Comparison of ENCODE assay signal across 8 cellular contexts in the genomic region with DNA sequence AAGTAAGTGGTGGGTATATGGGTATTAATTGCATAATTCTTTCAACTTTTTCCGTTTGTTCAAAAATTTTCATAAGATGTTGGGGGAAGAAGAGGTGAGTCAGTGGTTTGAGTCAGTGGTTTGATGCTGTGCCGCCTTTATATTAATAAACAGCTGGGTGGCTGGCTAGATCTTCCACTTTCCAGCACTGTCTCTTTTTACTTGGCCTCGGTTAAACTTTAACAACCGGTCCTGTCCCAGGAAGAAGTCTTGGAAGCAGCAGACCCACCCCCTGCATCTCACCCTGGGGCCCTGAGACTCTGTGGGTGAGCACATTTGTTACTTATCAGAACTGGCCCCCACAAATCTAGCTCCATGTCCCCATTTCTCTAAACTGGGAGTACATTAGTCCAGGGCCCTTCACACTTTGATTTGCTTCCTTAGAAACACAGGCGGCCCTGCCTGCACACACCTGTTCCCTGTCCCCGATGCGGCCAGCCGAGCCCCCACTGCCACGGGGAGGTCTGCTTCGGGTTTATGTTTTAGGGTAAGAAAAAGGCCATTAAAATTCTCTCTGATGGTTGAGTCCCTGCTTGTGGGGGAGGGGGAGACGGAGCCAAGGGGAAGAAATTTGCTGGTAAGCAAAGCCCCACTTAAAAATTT.
DNase-seq lines count a peak whose midpoint lies in the region; ATAC-seq, FAIRE-seq and TF ChIP-seq lines count a peak whose summit lies in the region.

No MANE protein-coding gene starts in this region.

- H3K4me3 ChIP-seq in A549 (peak overlapping the region; percentile 56), PC-9 (peak overlapping the region; percentile 92), endodermal cell (ENCODE audit: low read length) (peak overlapping the region; percentile 90)

- peaks cover 19% of the 10 kb centered on the region; the same call in 1 of the 2 replicates for H3F3A ChIP-seq in PC-9 (ENCODE audit: insufficient read depth, low read depth)

- intact Hi-C loops in PC-9 (cut with micrococcal nuclease; ENCODE audit: unreplicated experiment) = loop anchor here (1.0 to 2.0 kb wide), 3 partner anchors 43 to 109 kb away; partner anchors contain the start of gene FANCC

- H3K27me3 Mint-ChIP-seq in endodermal cell (ENCODE audit: insufficient read depth) (peaks cover 5% of the 10 kb centered on the region), nephron progenitor cell (ENCODE audit: low read depth, poor library complexity) (peaks cover 14% of the 10 kb centered on the region)

- DNase-seq in A549 (ENCODE audit: low read depth in 1 of 2, low spot score in 1 of 2) (peak; percentile 77 to 80), GM19239 (ENCODE audit: insufficient read length, low spot score) (no peak), PC-9 (peak in 1 of 2 experiments; percentile 20), endodermal cell (peak; percentile 74), nephron progenitor cell (peak; percentile 24), erythroblast (lab: John Stamatoyannopoulos, UW) (no peak), NCI-H1694 (lab: John Stamatoyannopoulos, UW) (no peak)

- H3K36me3 ChIP-seq in PC-9 (ENCODE audit: low read depth) (peaks cover 23% of the 10 kb centered on the region), endodermal cell (ENCODE audit: control insufficient read depth, insufficient read depth, low read length) (peaks cover 15% of the 10 kb centered on the region)

- H3K27ac ChIP-seq in A549 (peak overlapping the region; percentile 91 to 96), PC-9 (peak overlapping the region; percentile 87), endodermal cell (ENCODE audit: low read depth, low read length) (peak overlapping the region; percentile 57)

- H3K36me3 Mint-ChIP-seq in endodermal cell (ENCODE audit: low read depth) = peaks cover 34% of the 10 kb centered on the region
- peaks cover 57% of the 10 kb centered on the region for H3K36me3 Mint-ChIP-seq in nephron progenitor cell (ENCODE audit: low read depth)

- H3K9ac ChIP-seq in endodermal cell (ENCODE audit: extremely low read depth, low read length, poor library complexity, severe bottlenecking) = peak overlapping the region; percentile 81

- FAIRE-seq in A549 (lab: Jason Lieb, UNC) (no peak), GM19239 (lab: Jason Lieb, UNC) (peak; percentile 68)

- no peaks in the 10 kb centered on the region for H3K27me3 ChIP-seq in PC-9 (ENCODE audit: insufficient read depth, low read depth)
- H3K27me3 ChIP-seq in endodermal cell (ENCODE audit: control insufficient read depth, insufficient read depth, low read length, poor library complexity, severe bottlenecking) = no peaks in the 10 kb centered on the region

- H3K4me1 Mint-ChIP-seq in endodermal cell = peaks cover 4% of the 10 kb centered on the region
- peaks cover 12% of the 10 kb centered on the region for H3K4me1 Mint-ChIP-seq in nephron progenitor cell

- peaks cover 6% of the 10 kb centered on the region for H3K4me1 ChIP-seq in A549
- peaks cover 12% of the 10 kb centered on the region for H3K4me1 ChIP-seq in PC-9 (replicated peaks; ENCODE audit: insufficient read depth)
- H3K4me1 ChIP-seq in endodermal cell (ENCODE audit: control insufficient read depth, insufficient read depth, low read length) = no peaks in the 10 kb centered on the region

- H3K9me3 ChIP-seq in A549 = peaks cover 47% of the 10 kb centered on the region
- H3K9me3 ChIP-seq in PC-9 (ENCODE audit: insufficient read depth, low read depth) = peaks cover 21% of the 10 kb centered on the region
- peaks cover 38% of the 10 kb centered on the region for H3K9me3 ChIP-seq in endodermal cell (ENCODE audit: control insufficient read depth, low read length)

- peaks cover 65% of the 10 kb centered on the region for H3K9me3 Mint-ChIP-seq in endodermal cell
- H3K9me3 Mint-ChIP-seq in nephron progenitor cell = peaks cover 82% of the 10 kb centered on the region

- POLR2A ChIA-PET in A549 (lab: Yijun Ruan, JAX) (interaction anchor here (0.7 to 1.7 kb wide), 8 partner anchors 9 to 449 kb away, joined by 3 to 13 read pairs (median 3); partner anchors contain the start of gene ERCC6L2), PC-9 (lab: Charles Lee; ENCODE audit: unreplicated experiment) (interaction anchor here (0.6 to 0.7 kb wide), 5 partner anchors 26 to 164 kb away, joined by 3 to 22 read pairs (median 5); no protein-coding TSS in a partner anchor)

- no peak; a peak in 1 of 5 replicates for TF ChIP-seq RAD21 in A549 (conservative IDR thresholded peaks at IDR 0.05 in 1 of 2, IDR thresholded peaks at IDR 0.05 in 1 of 2)

- TF ChIP-seq EP300 in A549 (IDR thresholded peaks at IDR 0.05) = no peak

- WGBS in A549 (ENCODE audit: missing lambda C conversion rate) = 2% methylated on average over 11 of the region's 11 CpGs
- 30 to 60% methylated on average over 1 to 10 of the region's 11 CpGs for WGBS in endodermal cell (ENCODE audit: insufficient coverage in 1 of 2, insufficient read length in 1 of 2), 2 experiments

- H3K79me2 ChIP-seq in PC-9 (ENCODE audit: low read depth) = peaks cover 43% of the 10 kb centered on the region

- H3K4me3 Mint-ChIP-seq in endodermal cell (peak overlapping the region; percentile 76), nephron progenitor cell (peak overlapping the region; percentile 81)

- 0 out of 2 replicates have a peak, but pooled peaks have one; percentile 23 for TF ChIP-seq POLR2A in A549 (IDR thresholded peaks at IDR 0.05; ENCODE audit: low read length)
- no peak for TF ChIP-seq POLR2A in erythroblast (IDR thresholded peaks at IDR 0.05; ENCODE audit: low read length)

- no peaks in the 10 kb centered on the region for H4K20me1 ChIP-seq in PC-9 (ENCODE audit: insufficient read depth)

- H3K27ac Mint-ChIP-seq in endodermal cell (peak overlapping the region; percentile 93), nephron progenitor cell (peak overlapping the region; percentile 54)

- TSS peak; percentile 87 for BruUV-seq in PC-9 (replicated peaks; lab: Mats Ljungman, UMichigan)

- no peak for TF ChIP-seq CTCF in A549 (IDR thresholded peaks at IDR 0.05)
- no peak for TF ChIP-seq CTCF in PC-9 (conservative IDR thresholded peaks at IDR 0.05)
- no peak for TF ChIP-seq CTCF in endodermal cell (conservative IDR thresholded peaks at IDR 0.05)
- no peak for TF ChIP-seq CTCF in nephron progenitor cell (IDR thresholded peaks at IDR 0.05)

- peak overlapping the region; percentile 84 for H2AFZ ChIP-seq in PC-9

- CTCF ChIA-PET in A549 (lab: Yijun Ruan, JAX) (interaction anchor here (0.6 to 1.5 kb wide), 4 partner anchors 9 to 793 kb away, joined by 3 to 6 read pairs (median 3); no protein-coding TSS in a partner anchor), PC-9 (lab: Charles Lee) (no interaction called here)

- H3K9me2 ChIP-seq in PC-9 (ENCODE audit: insufficient read depth) = no peaks in the 10 kb centered on the region

- peak overlapping the region; percentile 64 for H3K4me2 ChIP-seq in A549
- H3K4me2 ChIP-seq in PC-9 = peak overlapping the region; percentile 86

- ATAC-seq in A549 = peak; percentile 82 to 84
- ATAC-seq in HG03045 (IDR thresholded peaks at IDR 0.05; ENCODE audit: unreplicated experiment) = no peak

TF ChIP-seq in A549, 52 proteins besides CTCF, POLR2A, EP300 and RAD21 (continues in another document):
- no peak for TF ChIP-seq TFCP2L1 (CRISPR knock-in tag; IDR thresholded peaks at IDR 0.05)
- TF ChIP-seq ZFP36 (IDR thresholded peaks at IDR 0.05; ENCODE audit: borderline replicate concordance, partially characterized antibody) = no peak
- TF ChIP-seq CEBPB (IDR thresholded peaks at IDR 0.05) = peak; percentile 45 to 74; a peak in 3 of 4 replicates
- TF ChIP-seq PBX3 (IDR thresholded peaks at IDR 0.05) = 0 out of 2 replicates have a peak, but pooled peaks have one; percentile 41
- TF ChIP-seq NR3C1 (IDR thresholded peaks at IDR 0.05) = no peak
- TF ChIP-seq, protein P1, sequence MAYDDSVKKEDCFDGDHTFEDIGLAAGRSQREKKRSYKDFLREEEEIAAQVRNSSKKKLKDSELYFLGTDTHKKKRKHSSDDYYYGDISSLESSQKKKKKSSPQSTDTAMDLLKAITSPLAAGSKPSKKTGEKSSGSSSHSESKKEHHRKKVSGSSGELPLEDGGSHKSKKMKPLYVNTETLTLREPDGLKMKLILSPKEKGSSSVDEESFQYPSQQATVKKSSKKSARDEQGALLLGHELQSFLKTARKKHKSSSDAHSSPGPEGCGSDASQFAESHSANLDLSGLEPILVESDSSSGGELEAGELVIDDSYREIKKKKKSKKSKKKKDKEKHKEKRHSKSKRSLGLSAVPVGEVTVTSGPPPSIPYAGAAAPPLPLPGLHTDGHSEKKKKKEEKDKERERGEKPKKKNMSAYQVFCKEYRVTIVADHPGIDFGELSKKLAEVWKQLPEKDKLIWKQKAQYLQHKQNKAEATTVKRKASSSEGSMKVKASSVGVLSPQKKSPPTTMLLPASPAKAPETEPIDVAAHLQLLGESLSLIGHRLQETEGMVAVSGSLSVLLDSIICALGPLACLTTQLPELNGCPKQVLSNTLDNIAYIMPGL (CRISPR knock-in tag; IDR thresholded peaks at IDR 0.05; ENCODE audit: borderline replicate concordance) = no peak
- TF ChIP-seq JUNB (IDR thresholded peaks at IDR 0.05) = peak; percentile 82; the same call in 1 of the 2 replicates
- peak in 1 of 2 experiments; percentile 48; a peak in 1 of 5 replicates for TF ChIP-seq JUN (IDR thresholded peaks at IDR 0.05)
- peak; percentile 52; the same call in 1 of the 2 replicates for TF ChIP-seq GATA3 (IDR thresholded peaks at IDR 0.05; ENCODE audit: borderline replicate concordance)
- TF ChIP-seq ELK1 (IDR thresholded peaks at IDR 0.05; ENCODE audit: low read depth, low read length) = no peak
- TF ChIP-seq SMC3 (IDR thresholded peaks at IDR 0.05) = 0 out of 3 replicates have a peak, but pooled peaks have one; percentile 14
- TF ChIP-seq HDAC2 (IDR thresholded peaks at IDR 0.05) = no peak
- no peak for TF ChIP-seq ZSCAN20 (CRISPR knock-in tag; IDR thresholded peaks at IDR 0.05)

Comparison
In these comparisons a context has a peak if more than half of its experiments do, and no peak if none do; other contexts are left out.
1. DNase-seq: peak in A549 (2 of 2), endodermal cell (single experiment) and nephron progenitor cell (single experiment); none in GM19239 (single experiment), erythroblast (0 of 2) and NCI-H1694 (single experiment).
2. Peak in every context shown above with its lines, with median percentiles within 50 percentile points of each other: H3K27ac ChIP-seq and H3K4me3 ChIP-seq.